14 cellular contexts compared by ENCODE assay signal in genomic region chr15:88652456-88653199, GRCh38. TPM values are rescaled to one million over a fixed set of nuclear protein-coding genes. Genes with fewer than 3 reads are reported as not detected.
DNase-seq lines count a peak whose midpoint lies in the region; ATAC-seq, FAIRE-seq and TF ChIP-seq lines count a peak whose summit lies in the region.
"Had no signal": no experiment of that assay in that cellular context is flagged by ENCODE, and none has a peak within 500 bp of the region (broad histone marks: within the 10 kb centered on the region; RNA-seq: fewer than 3 reads in every experiment).

No MANE protein-coding gene starts in this region.

- H3F3A ChIP-seq in GM23248 (ENCODE audit: insufficient read depth): no peaks in the 10 kb centered on the region

- peaks cover 39% of the 10 kb centered on the region for H3K4me1 ChIP-seq in keratinocyte (ENCODE audit: control insufficient read depth, extremely low read depth, insufficient read depth, low read length)
- peaks cover 8% of the 10 kb centered on the region; the same call in 1 of the 2 replicates for H3K4me1 ChIP-seq in GM23248 (ENCODE audit: insufficient read depth)

- H3K9me3 ChIP-seq in T-helper 17 cell (ENCODE audit: control insufficient read depth, low read length, poor library complexity, severe bottlenecking): no peaks in the 10 kb centered on the region
- H3K9me3 ChIP-seq in keratinocyte (ENCODE audit: control insufficient read depth, low read depth, low read length): no peaks in the 10 kb centered on the region
- H3K9me3 ChIP-seq in GM23248 (ENCODE audit: low read depth): no peaks in the 10 kb centered on the region
- H3K9me3 ChIP-seq: esophagus squamous epithelium, SK-N-SH had no signal

- no peaks in the 10 kb centered on the region for H3K36me3 ChIP-seq in keratinocyte (ENCODE audit: control insufficient read depth in 2 of 2, extremely low read depth in 1 of 2, insufficient read depth in 2 of 2, low read length in 2 of 2)
- H3K36me3 ChIP-seq in GM23248 (ENCODE audit: low read depth): no peaks in the 10 kb centered on the region
- H3K36me3 ChIP-seq: esophagus squamous epithelium had no signal

- ATAC-seq in T-helper 17 cell: no peak
- ATAC-seq in GM19351 (IDR thresholded peaks at IDR 0.05; ENCODE audit: unreplicated experiment): no peak

- 68 to 76% methylated on average over 7 to 8 of the region's 8 CpGs for WGBS in GM23248 (ENCODE audit: low coverage in 1 of 2, low lambda C conversion rate in 2 of 2, missing lambda C conversion rate in 2 of 2), 2 experiments

- no peak overlapping the region for H3K4me3 ChIP-seq in keratinocyte (ENCODE audit: control insufficient read depth in 2 of 3, extremely low read depth in 1 of 3, insufficient read depth in 2 of 3, low read depth in 1 of 3, low read length in 3 of 3)
- no peak overlapping the region for H3K4me3 ChIP-seq in GM23248
- H3K4me3 ChIP-seq: esophagus squamous epithelium had no signal

- H3K27ac Mint-ChIP-seq in activated naive CD4-positive, alpha-beta T cell treated with anti-CD3 and anti-CD28 coated beads, Interleukin-2, amount 10 ng/mL, durations not matched to agents 7 days and 5 days: peak overlapping the region; percentile 84
- peak overlapping the region; percentile 95 for H3K27ac Mint-ChIP-seq in T-helper 17 cell
- peak overlapping the region; percentile 41 for H3K27ac Mint-ChIP-seq in type B pancreatic cell

- CTCF ChIA-PET in activated naive CD4-positive, alpha-beta T cell treated with anti-CD3 and anti-CD28 coated beads, Interleukin-2, amount 10 ng/mL, durations not matched to agents 7 days and 5 days (lab: Charles Lee): interaction anchor here (1.2 to 2.3 kb wide), 2 partner anchors 14 to 28 kb away, joined by 4 to 10 read pairs; partner anchors contain the start of gene ISG20

- FAIRE-seq in keratinocyte (lab: Jason Lieb, UNC): no peak

- dilution Hi-C loops in keratinocyte (cut with MboI; ENCODE audit: extremely low pct_ligation_motif_present, low sequenced_read_pairs): no loop called here

- no peaks in the 10 kb centered on the region for H3K27me3 Mint-ChIP-seq in activated naive CD4-positive, alpha-beta T cell treated with anti-CD3 and anti-CD28 coated beads, Interleukin-2, amount 10 ng/mL, durations not matched to agents 7 days and 5 days
- no peaks in the 10 kb centered on the region for H3K27me3 Mint-ChIP-seq in T-helper 17 cell
- H3K27me3 Mint-ChIP-seq in type B pancreatic cell: peaks cover 4% of the 10 kb centered on the region

- peaks cover 46% of the 10 kb centered on the region for H3K36me3 Mint-ChIP-seq in activated naive CD4-positive, alpha-beta T cell treated with anti-CD3 and anti-CD28 coated beads, Interleukin-2, amount 10 ng/mL, durations not matched to agents 7 days and 5 days
- H3K36me3 Mint-ChIP-seq in T-helper 17 cell (ENCODE audit: low read depth) (peaks cover 4% of the 10 kb centered on the region), type B pancreatic cell (no peaks in the 10 kb centered on the region)

- H3K27me3 ChIP-seq in keratinocyte (ENCODE audit: control insufficient read depth, extremely low read depth, insufficient read depth, low read length) (no peaks in the 10 kb centered on the region), GM23248 (replicated peaks; ENCODE audit: insufficient read depth) (no peaks in the 10 kb centered on the region)

- H3K27ac ChIP-seq in keratinocyte (ENCODE audit: control insufficient read depth, insufficient read depth, low read length): peak overlapping the region; percentile 12
- no peak overlapping the region for H3K27ac ChIP-seq in GM23248
- H3K27ac ChIP-seq: parathyroid adenoma had no signal

- in situ Hi-C loops in GM23248 (cut with MboI): loop anchor here (25.0 kb wide), 2 partner anchors 360 to 535 kb away; no protein-coding TSS in a partner anchor

- H4K20me1 ChIP-seq in keratinocyte (ENCODE audit: control insufficient read depth, extremely low read depth, insufficient read depth, low read length) (no peaks in the 10 kb centered on the region), GM23248 (ENCODE audit: insufficient read depth) (no peaks in the 10 kb centered on the region)

- peaks cover 73% of the 10 kb centered on the region for H3K4me1 Mint-ChIP-seq in activated naive CD4-positive, alpha-beta T cell treated with anti-CD3 and anti-CD28 coated beads, Interleukin-2, amount 10 ng/mL, durations not matched to agents 7 days and 5 days
- H3K4me1 Mint-ChIP-seq in T-helper 17 cell (peaks cover 54% of the 10 kb centered on the region), type B pancreatic cell (ENCODE audit: unreplicated experiment) (peaks cover 30% of the 10 kb centered on the region)

- H3K79me2 ChIP-seq in keratinocyte (ENCODE audit: control insufficient read depth, insufficient read depth, low read length) (no peaks in the 10 kb centered on the region), GM23248 (ENCODE audit: insufficient read depth) (no peaks in the 10 kb centered on the region)
- H3K79me2 ChIP-seq: parathyroid adenoma had no signal

- H3K9me3 Mint-ChIP-seq in activated naive CD4-positive, alpha-beta T cell treated with anti-CD3 and anti-CD28 coated beads, Interleukin-2, amount 10 ng/mL, durations not matched to agents 7 days and 5 days: no peaks in the 10 kb centered on the region
- no peaks in the 10 kb centered on the region for H3K9me3 Mint-ChIP-seq in type B pancreatic cell

- H2AFZ ChIP-seq in keratinocyte (ENCODE audit: control insufficient read depth, low read length) (peak overlapping the region; percentile 65), GM23248 (no peak overlapping the region)
- H2AFZ ChIP-seq: parathyroid adenoma had no signal

- DNase-seq in activated naive CD4-positive, alpha-beta T cell treated with anti-CD3 and anti-CD28 coated beads, Interleukin-2, amount 10 ng/mL, durations not matched to agents 7 days and 5 days: no peak
- DNase-seq in activated naive CD4-positive, alpha-beta T cell (lab: John Stamatoyannopoulos, UW): no peak
- DNase-seq in T-helper 17 cell: no peak
- DNase-seq in keratinocyte (ENCODE audit: low read depth, low spot score): no peak
- no peak for DNase-seq in type B pancreatic cell (ENCODE audit: extremely low spot score, unreplicated experiment)
- DNase-seq in stimulated activated naive CD4-positive, alpha-beta T cell (lab: John Stamatoyannopoulos, UW): no peak
- no peak for DNase-seq in GM23248
- DNase-seq: activated CD4-positive, CD25-positive, alpha-beta regulatory T cell; esophagus squamous epithelium; NCI-H1436 treated with DMSO at 0.1 percent for 48 hours; NK-92 treated with Interleukin-12 subunit alpha and Interleukin-12 subunit beta, amount 100 ng/mL, for 24 hours; SK-N-SH had no signal

- TF ChIP-seq CTCF in keratinocyte (optimal IDR thresholded peaks at IDR 0.05 in 1 of 3, IDR thresholded peaks at IDR 0.05 in 1 of 3, conservative IDR thresholded peaks at IDR 0.05 in 1 of 3; ENCODE audit: extremely low read depth in 1 of 3, insufficient read depth in 2 of 3, low read length in 3 of 3): no peak
- no peak for TF ChIP-seq CTCF in type B pancreatic cell (conservative IDR thresholded peaks at IDR 0.05)

- H3K9ac ChIP-seq in keratinocyte (ENCODE audit: control insufficient read depth, extremely low read depth, insufficient read depth, low read length) (no peak overlapping the region), GM23248 (no peak overlapping the region)
- H3K9ac ChIP-seq: parathyroid adenoma, SK-N-SH had no signal

- no peak overlapping the region for H3K4me3 Mint-ChIP-seq in activated naive CD4-positive, alpha-beta T cell treated with anti-CD3 and anti-CD28 coated beads, Interleukin-2, amount 10 ng/mL, durations not matched to agents 7 days and 5 days
- H3K4me3 Mint-ChIP-seq in T-helper 17 cell (peak overlapping the region; percentile 55), type B pancreatic cell (no peak overlapping the region)

- no peaks in the 10 kb centered on the region for H3K9me2 ChIP-seq in GM23248 (ENCODE audit: insufficient read depth)
- H3K9me2 ChIP-seq: SK-N-SH had no signal

- H3K4me2 ChIP-seq in keratinocyte (ENCODE audit: control insufficient read depth, extremely low read depth, insufficient read depth, low read depth, low read length) (peak overlapping the region; percentile 70), GM23248 (ENCODE audit: unreplicated experiment) (no peak overlapping the region)
- H3K4me2 ChIP-seq: SK-N-SH had no signal

- H3K9me1 ChIP-seq in keratinocyte (ENCODE audit: control insufficient read depth, extremely low read depth, insufficient read depth, low read length): no peaks in the 10 kb centered on the region

RNA-seq across cellular contexts. Expression of gene ISG20, which starts 13.8 kb away (rescaled TPM):
- total RNA-seq in T-helper 17 cell (100 to 1,000 TPM; 124 to 141 TPM), type B pancreatic cell (ENCODE audit: low replicate concordance) (4.9 and 7.9 TPM in 2 replicates)
- polyA plus RNA-seq in keratinocyte (8.5 to 10.6 TPM (median 8.9 TPM) in 3 replicates), GM23248 (2016; fragmentation: Nextera tagmentation; extraction: Ambion mirVana) (0.93 and 1.4 TPM in 2 replicates)
- polyA plus RNA-seq in keratinocyte (2011; ENCODE audit: low read depth): 34.8 TPM
- polyA plus RNA-seq in keratinocyte (2011; cell fraction: cytosol; rRNA removed): 2.9 and 7.9 TPM in 2 replicates
- polyA plus RNA-seq in keratinocyte (2011; cell fraction: nucleus; rRNA removed): 4.1 and 4.9 TPM in 2 replicates
- polyA plus RNA-seq in keratinocyte (2012; ENCODE audit: low replicate concordance): 20.8 and 27.8 TPM in 2 replicates
- polyA minus RNA-seq in keratinocyte: 4.0 to 14.3 TPM (median 4.4 TPM) in 3 replicates
- polyA minus RNA-seq in keratinocyte (2011; cell fraction: cytosol; rRNA and poly(A)+ RNA removed): 10.0 TPM
- 4.4 and 7.2 TPM in 2 replicates for polyA minus RNA-seq in keratinocyte (2011; cell fraction: nucleus; rRNA and poly(A)+ RNA removed)
- not detected in 2 replicates for total RNA-seq in GM23248 (2014; rRNA removed; shearing (Covaris generic))

RNA-seq across cellular contexts. Expression of gene AEN, which starts 31.5 kb away (rescaled TPM):
- total RNA-seq in T-helper 17 cell (10 to 100 TPM; 32.2 to 41.0 TPM), type B pancreatic cell (ENCODE audit: low replicate concordance) (48.9 and 62.9 TPM in 2 replicates)
- polyA plus RNA-seq in keratinocyte (27.5 to 28.2 TPM (median 27.7 TPM) in 3 replicates), GM23248 (2016; fragmentation: Nextera tagmentation; extraction: Ambion mirVana) (22.3 and 23.9 TPM in 2 replicates)
- polyA plus RNA-seq in keratinocyte (2011; ENCODE audit: low read depth): 16.4 TPM
- polyA plus RNA-seq in keratinocyte (2011; cell fraction: cytosol; rRNA removed): 18.2 and 20.9 TPM in 2 replicates
- 34.6 and 35.1 TPM in 2 replicates for polyA plus RNA-seq in keratinocyte (2011; cell fraction: nucleus; rRNA removed)
- 21.1 and 27.8 TPM in 2 replicates for polyA plus RNA-seq in keratinocyte (2012; ENCODE audit: low replicate concordance)
- polyA minus RNA-seq in keratinocyte: 32.1 to 64.2 TPM (median 35.7 TPM) in 3 replicates
- polyA minus RNA-seq in keratinocyte (2011; cell fraction: cytosol; rRNA and poly(A)+ RNA removed): 51.6 TPM
- 28.2 and 30.8 TPM in 2 replicates for polyA minus RNA-seq in keratinocyte (2011; cell fraction: nucleus; rRNA and poly(A)+ RNA removed)
- total RNA-seq in GM23248 (2014; rRNA removed; shearing (Covaris generic)): 35.9 and 49.1 TPM in 2 replicates

Comparison
In these comparisons a context has a peak if more than half of its experiments do, and no peak if none do; other contexts are left out.
1. H3K27ac Mint-ChIP-seq: peak in every context shown above with its lines; median percentile 95 in T-helper 17 cell; 84 in activated naive CD4-positive, alpha-beta T cell treated with anti-CD3 and anti-CD28 coated beads, Interleukin-2, amount 10 ng/mL, durations not matched to agents 7 days and 5 days; 41 in type B pancreatic cell.
2. RNA of gene ISG20, which starts 13.8 kb away (total RNA-seq): 124 to 141 TPM in T-helper 17 cell; 4.9 to 7.9 TPM in type B pancreatic cell and not detected in GM23248; every median in the first group is over 10 times any median in the second.